Comparison of ENCODE assay signal across 1 cellular context in the genomic region with DNA sequence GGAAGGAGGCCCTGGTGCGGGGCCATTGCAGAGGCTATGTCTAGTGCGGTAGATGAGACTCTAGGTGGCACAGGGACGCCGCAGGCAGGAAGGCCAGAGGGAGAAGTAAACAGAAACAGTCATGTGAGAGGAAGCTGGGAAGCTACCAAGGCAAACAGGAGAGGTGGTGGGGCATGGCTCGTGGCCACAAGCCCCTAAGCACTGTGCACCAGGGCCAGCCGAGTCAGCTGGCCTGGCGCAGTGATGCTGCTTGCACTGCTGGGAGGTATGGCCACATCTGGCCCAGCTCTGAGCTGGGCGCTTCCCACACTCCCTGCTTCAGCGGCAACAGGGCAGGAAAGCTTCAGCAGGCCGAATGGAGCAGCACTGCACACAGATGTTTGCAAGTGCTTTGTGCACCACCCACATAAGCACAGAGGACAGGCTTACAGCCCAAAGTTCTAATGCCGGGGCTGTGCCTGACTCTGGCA.
TF ChIP-seq lines count a peak whose summit lies in the region.

No MANE protein-coding gene starts in this region.

TF ChIP-seq in HepG2, 621 proteins besides CTCF, POLR2A, EP300 and RAD21 (continued from another document and continues in another):
- TF ChIP-seq, protein P1, sequence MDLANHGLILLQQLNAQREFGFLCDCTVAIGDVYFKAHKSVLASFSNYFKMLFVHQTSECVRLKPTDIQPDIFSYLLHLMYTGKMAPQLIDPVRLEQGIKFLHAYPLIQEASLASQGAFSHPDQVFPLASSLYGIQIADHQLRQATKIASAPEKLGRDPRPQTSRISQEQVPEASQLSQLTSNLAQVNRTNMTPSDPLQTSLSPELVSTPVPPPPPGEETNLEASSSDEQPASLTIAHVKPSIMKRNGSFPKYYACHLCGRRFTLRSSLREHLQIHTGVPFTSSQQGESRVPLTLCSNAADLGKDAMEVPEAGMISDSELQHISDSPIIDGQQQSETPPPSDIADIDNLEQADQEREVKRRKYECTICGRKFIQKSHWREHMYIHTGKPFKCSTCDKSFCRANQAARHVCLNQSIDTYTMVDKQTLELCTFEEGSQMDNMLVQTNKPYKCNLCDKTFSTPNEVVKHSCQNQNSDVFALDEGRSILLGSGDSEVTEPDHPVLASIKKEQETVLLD (CRISPR knock-in tag; IDR thresholded peaks at IDR 0.05; ENCODE audit: low read depth), result no peak
- TF ChIP-seq ZNF20 (CRISPR knock-in tag; IDR thresholded peaks at IDR 0.05), result no peak
- TF ChIP-seq, protein P2, sequence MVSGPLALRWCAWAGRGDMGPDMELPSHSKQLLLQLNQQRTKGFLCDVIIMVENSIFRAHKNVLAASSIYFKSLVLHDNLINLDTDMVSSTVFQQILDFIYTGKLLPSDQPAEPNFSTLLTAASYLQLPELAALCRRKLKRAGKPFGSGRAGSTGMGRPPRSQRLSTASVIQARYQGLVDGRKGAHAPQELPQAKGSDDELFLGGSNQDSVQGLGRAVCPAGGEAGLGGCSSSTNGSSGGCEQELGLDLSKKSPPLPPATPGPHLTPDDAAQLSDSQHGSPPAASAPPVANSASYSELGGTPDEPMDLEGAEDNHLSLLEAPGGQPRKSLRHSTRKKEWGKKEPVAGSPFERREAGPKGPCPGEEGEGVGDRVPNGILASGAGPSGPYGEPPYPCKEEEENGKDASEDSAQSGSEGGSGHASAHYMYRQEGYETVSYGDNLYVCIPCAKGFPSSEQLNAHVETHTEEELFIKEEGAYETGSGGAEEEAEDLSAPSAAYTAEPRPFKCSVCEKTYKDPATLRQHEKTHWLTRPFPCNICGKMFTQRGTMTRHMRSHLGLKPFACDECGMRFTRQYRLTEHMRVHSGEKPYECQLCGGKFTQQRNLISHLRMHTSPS (CRISPR knock-in tag; IDR thresholded peaks at IDR 0.05; ENCODE audit: low read depth), result 0 out of 2 replicates have a peak, but pooled peaks have one; percentile 36
- no peak for TF ChIP-seq ZNF136 (CRISPR knock-in tag; IDR thresholded peaks at IDR 0.05; ENCODE audit: low read depth)
- no peak for TF ChIP-seq ZNF550 (CRISPR knock-in tag; IDR thresholded peaks at IDR 0.05; ENCODE audit: borderline replicate concordance)
- TF ChIP-seq ZNF562 (CRISPR knock-in tag; IDR thresholded peaks at IDR 0.05; ENCODE audit: borderline replicate concordance), result no peak
- TF ChIP-seq BRCA1 (CRISPR knock-in tag; IDR thresholded peaks at IDR 0.05), result no peak
- TF ChIP-seq ZNF549 (CRISPR knock-in tag; IDR thresholded peaks at IDR 0.05), result no peak
- no peak for TF ChIP-seq ZNF121 (CRISPR knock-in tag; IDR thresholded peaks at IDR 0.05)
- no peak for TF ChIP-seq DR1 (CRISPR knock-in tag; IDR thresholded peaks at IDR 0.05)
- no peak for TF ChIP-seq NFKBIZ (CRISPR knock-in tag; IDR thresholded peaks at IDR 0.05)
- TF ChIP-seq, protein P3, sequence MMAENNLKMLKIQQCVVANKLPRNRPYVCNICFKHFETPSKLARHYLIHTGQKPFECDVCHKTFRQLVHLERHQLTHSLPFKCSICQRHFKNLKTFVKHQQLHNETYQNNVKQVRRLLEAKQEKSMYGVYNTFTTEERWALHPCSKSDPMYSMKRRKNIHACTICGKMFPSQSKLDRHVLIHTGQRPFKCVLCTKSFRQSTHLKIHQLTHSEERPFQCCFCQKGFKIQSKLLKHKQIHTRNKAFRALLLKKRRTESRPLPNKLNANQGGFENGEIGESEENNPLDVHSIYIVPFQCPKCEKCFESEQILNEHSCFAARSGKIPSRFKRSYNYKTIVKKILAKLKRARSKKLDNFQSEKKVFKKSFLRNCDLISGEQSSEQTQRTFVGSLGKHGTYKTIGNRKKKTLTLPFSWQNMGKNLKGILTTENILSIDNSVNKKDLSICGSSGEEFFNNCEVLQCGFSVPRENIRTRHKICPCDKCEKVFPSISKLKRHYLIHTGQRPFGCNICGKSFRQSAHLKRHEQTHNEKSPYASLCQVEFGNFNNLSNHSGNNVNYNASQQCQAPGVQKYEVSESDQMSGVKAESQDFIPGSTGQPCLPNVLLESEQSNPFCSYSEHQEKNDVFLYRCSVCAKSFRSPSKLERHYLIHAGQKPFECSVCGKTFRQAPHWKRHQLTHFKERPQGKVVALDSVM (CRISPR knock-in tag; IDR thresholded peaks at IDR 0.05), result no peak
- 0 out of 2 replicates have a peak, but pooled peaks have one; percentile 23 for TF ChIP-seq DPF2 (CRISPR knock-in tag; IDR thresholded peaks at IDR 0.05; ENCODE audit: borderline replicate concordance, low read depth)
- TF ChIP-seq, protein P4, sequence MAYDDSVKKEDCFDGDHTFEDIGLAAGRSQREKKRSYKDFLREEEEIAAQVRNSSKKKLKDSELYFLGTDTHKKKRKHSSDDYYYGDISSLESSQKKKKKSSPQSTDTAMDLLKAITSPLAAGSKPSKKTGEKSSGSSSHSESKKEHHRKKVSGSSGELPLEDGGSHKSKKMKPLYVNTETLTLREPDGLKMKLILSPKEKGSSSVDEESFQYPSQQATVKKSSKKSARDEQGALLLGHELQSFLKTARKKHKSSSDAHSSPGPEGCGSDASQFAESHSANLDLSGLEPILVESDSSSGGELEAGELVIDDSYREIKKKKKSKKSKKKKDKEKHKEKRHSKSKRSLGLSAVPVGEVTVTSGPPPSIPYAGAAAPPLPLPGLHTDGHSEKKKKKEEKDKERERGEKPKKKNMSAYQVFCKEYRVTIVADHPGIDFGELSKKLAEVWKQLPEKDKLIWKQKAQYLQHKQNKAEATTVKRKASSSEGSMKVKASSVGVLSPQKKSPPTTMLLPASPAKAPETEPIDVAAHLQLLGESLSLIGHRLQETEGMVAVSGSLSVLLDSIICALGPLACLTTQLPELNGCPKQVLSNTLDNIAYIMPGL (CRISPR knock-in tag; IDR thresholded peaks at IDR 0.05; ENCODE audit: borderline replicate concordance in 1 of 2, low read depth in 1 of 2), result 0 out of 4 replicates have a peak, but pooled peaks of 1 of the 2 experiments have one; percentile 23
- no peak for TF ChIP-seq ZNF337 (CRISPR knock-in tag; IDR thresholded peaks at IDR 0.05; ENCODE audit: borderline replicate concordance, low read depth)
- no peak for TF ChIP-seq KDM5B (CRISPR knock-in tag; IDR thresholded peaks at IDR 0.05; ENCODE audit: borderline replicate concordance)
- TF ChIP-seq, protein P5, sequence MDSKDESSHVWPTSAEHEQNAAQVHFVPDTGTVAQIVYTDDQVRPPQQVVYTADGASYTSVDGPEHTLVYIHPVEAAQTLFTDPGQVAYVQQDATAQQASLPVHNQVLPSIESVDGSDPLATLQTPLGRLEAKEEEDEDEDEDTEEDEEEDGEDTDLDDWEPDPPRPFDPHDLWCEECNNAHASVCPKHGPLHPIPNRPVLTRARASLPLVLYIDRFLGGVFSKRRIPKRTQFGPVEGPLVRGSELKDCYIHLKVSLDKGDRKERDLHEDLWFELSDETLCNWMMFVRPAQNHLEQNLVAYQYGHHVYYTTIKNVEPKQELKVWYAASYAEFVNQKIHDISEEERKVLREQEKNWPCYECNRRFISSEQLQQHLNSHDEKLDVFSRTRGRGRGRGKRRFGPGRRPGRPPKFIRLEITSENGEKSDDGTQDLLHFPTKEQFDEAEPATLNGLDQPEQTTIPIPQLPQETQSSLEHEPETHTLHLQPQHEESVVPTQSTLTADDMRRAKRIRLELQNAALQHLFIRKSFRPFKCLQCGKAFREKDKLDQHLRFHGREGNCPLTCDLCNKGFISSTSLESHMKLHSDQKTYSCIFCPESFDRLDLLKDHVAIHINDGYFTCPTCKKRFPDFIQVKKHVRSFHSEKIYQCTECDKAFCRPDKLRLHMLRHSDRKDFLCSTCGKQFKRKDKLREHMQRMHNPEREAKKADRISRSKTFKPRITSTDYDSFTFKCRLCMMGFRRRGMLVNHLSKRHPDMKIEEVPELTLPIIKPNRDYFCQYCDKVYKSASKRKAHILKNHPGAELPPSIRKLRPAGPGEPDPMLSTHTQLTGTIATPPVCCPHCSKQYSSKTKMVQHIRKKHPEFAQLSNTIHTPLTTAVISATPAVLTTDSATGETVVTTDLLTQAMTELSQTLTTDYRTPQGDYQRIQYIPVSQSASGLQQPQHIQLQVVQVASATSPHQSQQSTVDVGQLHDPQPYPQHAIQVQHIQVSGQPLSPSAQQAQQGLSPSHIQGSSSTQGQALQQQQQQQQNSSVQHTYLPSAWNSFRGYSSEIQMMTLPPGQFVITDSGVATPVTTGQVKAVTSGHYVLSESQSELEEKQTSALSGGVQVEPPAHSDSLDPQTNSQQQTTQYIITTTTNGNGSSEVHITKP (CRISPR knock-in tag; IDR thresholded peaks at IDR 0.05; ENCODE audit: low read depth), result peak; percentile 93
- no peak for TF ChIP-seq MAZ (IDR thresholded peaks at IDR 0.05; ENCODE audit: borderline replicate concordance, low read depth, low read length)
- TF ChIP-seq MAZ (CRISPR knock-in tag; IDR thresholded peaks at IDR 0.05; ENCODE audit: low read depth), result no peak
- TF ChIP-seq ZFP41 (CRISPR knock-in tag; IDR thresholded peaks at IDR 0.05; ENCODE audit: borderline replicate concordance), result no peak
- TF ChIP-seq, protein P6, sequence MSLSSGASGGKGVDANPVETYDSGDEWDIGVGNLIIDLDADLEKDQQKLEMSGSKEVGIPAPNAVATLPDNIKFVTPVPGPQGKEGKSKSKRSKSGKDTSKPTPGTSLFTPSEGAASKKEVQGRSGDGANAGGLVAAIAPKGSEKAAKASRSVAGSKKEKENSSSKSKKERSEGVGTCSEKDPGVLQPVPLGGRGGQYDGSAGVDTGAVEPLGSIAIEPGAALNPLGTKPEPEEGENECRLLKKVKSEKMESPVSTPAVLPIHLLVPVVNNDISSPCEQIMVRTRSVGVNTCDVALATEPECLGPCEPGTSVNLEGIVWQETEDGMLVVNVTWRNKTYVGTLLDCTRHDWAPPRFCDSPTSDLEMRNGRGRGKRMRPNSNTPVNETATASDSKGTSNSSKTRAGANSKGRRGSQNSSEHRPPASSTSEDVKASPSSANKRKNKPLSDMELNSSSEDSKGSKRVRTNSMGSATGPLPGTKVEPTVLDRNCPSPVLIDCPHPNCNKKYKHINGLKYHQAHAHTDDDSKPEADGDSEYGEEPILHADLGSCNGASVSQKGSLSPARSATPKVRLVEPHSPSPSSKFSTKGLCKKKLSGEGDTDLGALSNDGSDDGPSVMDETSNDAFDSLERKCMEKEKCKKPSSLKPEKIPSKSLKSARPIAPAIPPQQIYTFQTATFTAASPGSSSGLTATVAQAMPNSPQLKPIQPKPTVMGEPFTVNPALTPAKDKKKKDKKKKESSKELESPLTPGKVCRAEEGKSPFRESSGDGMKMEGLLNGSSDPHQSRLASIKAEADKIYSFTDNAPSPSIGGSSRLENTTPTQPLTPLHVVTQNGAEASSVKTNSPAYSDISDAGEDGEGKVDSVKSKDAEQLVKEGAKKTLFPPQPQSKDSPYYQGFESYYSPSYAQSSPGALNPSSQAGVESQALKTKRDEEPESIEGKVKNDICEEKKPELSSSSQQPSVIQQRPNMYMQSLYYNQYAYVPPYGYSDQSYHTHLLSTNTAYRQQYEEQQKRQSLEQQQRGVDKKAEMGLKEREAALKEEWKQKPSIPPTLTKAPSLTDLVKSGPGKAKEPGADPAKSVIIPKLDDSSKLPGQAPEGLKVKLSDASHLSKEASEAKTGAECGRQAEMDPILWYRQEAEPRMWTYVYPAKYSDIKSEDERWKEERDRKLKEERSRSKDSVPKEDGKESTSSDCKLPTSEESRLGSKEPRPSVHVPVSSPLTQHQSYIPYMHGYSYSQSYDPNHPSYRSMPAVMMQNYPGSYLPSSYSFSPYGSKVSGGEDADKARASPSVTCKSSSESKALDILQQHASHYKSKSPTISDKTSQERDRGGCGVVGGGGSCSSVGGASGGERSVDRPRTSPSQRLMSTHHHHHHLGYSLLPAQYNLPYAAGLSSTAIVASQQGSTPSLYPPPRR (CRISPR knock-in tag; IDR thresholded peaks at IDR 0.05; ENCODE audit: borderline replicate concordance), result 0 out of 2 replicates have a peak, but pooled peaks have one; percentile 21
- no peak for TF ChIP-seq ZNF781 (CRISPR knock-in tag; IDR thresholded peaks at IDR 0.05; ENCODE audit: borderline replicate concordance, not compliant biosample characterization)
- TF ChIP-seq, protein P7, sequence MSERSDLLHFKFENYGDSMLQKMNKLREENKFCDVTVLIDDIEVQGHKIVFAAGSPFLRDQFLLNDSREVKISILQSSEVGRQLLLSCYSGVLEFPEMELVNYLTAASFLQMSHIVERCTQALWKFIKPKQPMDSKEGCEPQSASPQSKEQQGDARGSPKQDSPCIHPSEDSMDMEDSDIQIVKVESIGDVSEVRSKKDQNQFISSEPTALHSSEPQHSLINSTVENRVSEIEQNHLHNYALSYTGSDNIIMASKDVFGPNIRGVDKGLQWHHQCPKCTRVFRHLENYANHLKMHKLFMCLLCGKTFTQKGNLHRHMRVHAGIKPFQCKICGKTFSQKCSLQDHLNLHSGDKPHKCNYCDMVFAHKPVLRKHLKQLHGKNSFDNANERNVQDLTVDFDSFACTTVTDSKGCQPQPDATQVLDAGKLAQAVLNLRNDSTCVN (CRISPR knock-in tag; IDR thresholded peaks at IDR 0.05; ENCODE audit: borderline replicate concordance), result no peak
- no peak for TF ChIP-seq HHEX (CRISPR knock-in tag; IDR thresholded peaks at IDR 0.05)
- TF ChIP-seq SMAD3 (CRISPR knock-in tag; IDR thresholded peaks at IDR 0.05), result no peak
- no peak for TF ChIP-seq ADNP (CRISPR knock-in tag; IDR thresholded peaks at IDR 0.05)
- TF ChIP-seq ZNF292 (CRISPR knock-in tag; IDR thresholded peaks at IDR 0.05; ENCODE audit: borderline replicate concordance, low read depth), result peak; percentile 58; the same call in 1 of the 2 replicates
- TF ChIP-seq, protein P8, sequence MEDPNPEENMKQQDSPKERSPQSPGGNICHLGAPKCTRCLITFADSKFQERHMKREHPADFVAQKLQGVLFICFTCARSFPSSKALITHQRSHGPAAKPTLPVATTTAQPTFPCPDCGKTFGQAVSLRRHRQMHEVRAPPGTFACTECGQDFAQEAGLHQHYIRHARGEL (CRISPR knock-in tag; IDR thresholded peaks at IDR 0.05), result no peak
- TF ChIP-seq, protein P9, sequence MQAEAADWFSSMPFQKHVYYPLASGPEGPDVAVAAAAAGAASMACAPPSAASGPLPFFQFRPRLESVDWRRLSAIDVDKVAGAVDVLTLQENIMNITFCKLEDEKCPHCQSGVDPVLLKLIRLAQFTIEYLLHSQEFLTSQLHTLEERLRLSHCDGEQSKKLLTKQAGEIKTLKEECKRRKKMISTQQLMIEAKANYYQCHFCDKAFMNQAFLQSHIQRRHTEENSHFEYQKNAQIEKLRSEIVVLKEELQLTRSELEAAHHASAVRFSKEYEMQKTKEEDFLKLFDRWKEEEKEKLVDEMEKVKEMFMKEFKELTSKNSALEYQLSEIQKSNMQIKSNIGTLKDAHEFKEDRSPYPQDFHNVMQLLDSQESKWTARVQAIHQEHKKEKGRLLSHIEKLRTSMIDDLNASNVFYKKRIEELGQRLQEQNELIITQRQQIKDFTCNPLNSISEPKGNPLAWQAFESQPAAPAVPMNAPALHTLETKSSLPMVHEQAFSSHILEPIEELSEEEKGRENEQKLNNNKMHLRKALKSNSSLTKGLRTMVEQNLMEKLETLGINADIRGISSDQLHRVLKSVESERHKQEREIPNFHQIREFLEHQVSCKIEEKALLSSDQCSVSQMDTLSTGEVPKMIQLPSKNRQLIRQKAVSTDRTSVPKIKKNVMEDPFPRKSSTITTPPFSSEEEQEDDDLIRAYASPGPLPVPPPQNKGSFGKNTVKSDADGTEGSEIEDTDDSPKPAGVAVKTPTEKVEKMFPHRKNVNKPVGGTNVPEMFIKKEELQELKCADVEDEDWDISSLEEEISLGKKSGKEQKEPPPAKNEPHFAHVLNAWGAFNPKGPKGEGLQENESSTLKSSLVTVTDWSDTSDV (CRISPR knock-in tag; IDR thresholded peaks at IDR 0.05), result no peak
- no peak for TF ChIP-seq ESRRA (CRISPR knock-in tag; IDR thresholded peaks at IDR 0.05; ENCODE audit: low read depth)
- no peak for TF ChIP-seq KLF13 (CRISPR knock-in tag; IDR thresholded peaks at IDR 0.05)
- TF ChIP-seq ZNF383 (CRISPR knock-in tag; IDR thresholded peaks at IDR 0.05; ENCODE audit: borderline replicate concordance), result no peak
- TF ChIP-seq FOXM1 (CRISPR knock-in tag; IDR thresholded peaks at IDR 0.05), result no peak
- TF ChIP-seq ZNF644 (CRISPR knock-in tag; IDR thresholded peaks at IDR 0.05; ENCODE audit: low read depth), result no peak
- TF ChIP-seq SNAPC2 (CRISPR knock-in tag; IDR thresholded peaks at IDR 0.05), result no peak
- TF ChIP-seq ZNF44 (CRISPR knock-in tag; IDR thresholded peaks at IDR 0.05), result no peak
